Comparison of ENCODE assay signal across 19 cellular contexts in genomic region chr11:2731285-2732125, GRCh38. TPM values are rescaled to one million over a fixed set of nuclear protein-coding genes. Genes with fewer than 3 reads are reported as not detected.
A peak's percentile ranks its signal among the peaks of the same experiment; 100 is the strongest.
DNase-seq lines count a peak whose midpoint lies in the region; ATAC-seq lines count a peak whose summit lies in the region.
"Had no signal": no experiment of that assay in that cellular context is flagged by ENCODE, and none has a peak within 500 bp of the region (broad histone marks: within the 10 kb centered on the region; RNA-seq: fewer than 3 reads in every experiment).

No MANE protein-coding gene starts in this region.

- no peak overlapping the region for H3K4me2 ChIP-seq in mesenchymal stem cell (ENCODE audit: low read length, poor library complexity, severe bottlenecking)
- H3K4me2 ChIP-seq: PC-9 had no signal

- no peak overlapping the region for H3K23ac ChIP-seq in mesenchymal stem cell (ENCODE audit: low read length in 2 of 2)

- H2BK15ac ChIP-seq in mesenchymal stem cell (ENCODE audit: low read depth, poor library complexity, severe bottlenecking), result peak overlapping the region; percentile 9

- intact Hi-C loops in sciatic nerve (cut with DNase I), result no loop called here

- no peak overlapping the region for H3K9ac ChIP-seq in mesenchymal stem cell (ENCODE audit: low read length)

- DNase-seq in HuH-7 (ENCODE audit: low spot score) (peak; percentile 56), mesenchymal stem cell (no peak), sciatic nerve (ENCODE audit: low spot score) (peak; percentile 79), foreskin melanocyte (no peak), HT-29 (ENCODE audit: low spot score) (no peak)
- DNase-seq: COR-L47, DMS153, EL, H9, KG1, NCI-H1048, NCI-H2081 treated with DMSO at 0.1 percent for 48 hours, NCI-H510A, NCI-H82, PC-9 had no signal

- H2BK120ac ChIP-seq in mesenchymal stem cell (ENCODE audit: low read depth, low read length), result no peak overlapping the region

- no peak overlapping the region for H4K8ac ChIP-seq in mesenchymal stem cell (ENCODE audit: low read length)

- peak overlapping the region; percentile 21 for H4K91ac ChIP-seq in mesenchymal stem cell (ENCODE audit: low read length)

- H3K14ac ChIP-seq in mesenchymal stem cell (ENCODE audit: low read length in 2 of 2), result no peak overlapping the region

- no peak overlapping the region for H3K4me3 ChIP-seq in mesenchymal stem cell (ENCODE audit: insufficient read depth in 1 of 2, low read depth in 1 of 2, low read length in 2 of 2)
- H3K4me3 ChIP-seq: PC-9 had no signal

- no peaks in the 10 kb centered on the region for H3K36me3 ChIP-seq in mesenchymal stem cell (ENCODE audit: control insufficient read depth in 1 of 2, insufficient read depth in 2 of 2, low read depth in 1 of 2, low read length in 2 of 2)

- WGBS in mesenchymal stem cell, result 93% methylated on average over 25 of the region's 25 CpGs

- no peak overlapping the region for H3K18ac ChIP-seq in mesenchymal stem cell (ENCODE audit: low read depth in 1 of 2, low read length in 2 of 2)

- H2AFZ ChIP-seq in mesenchymal stem cell (ENCODE audit: low read depth, low read length), result no peak overlapping the region
- H2AFZ ChIP-seq: PC-9 had no signal

- H3K4ac ChIP-seq in mesenchymal stem cell (ENCODE audit: low read depth in 1 of 2, low read length in 2 of 2), result no peak overlapping the region

- no peak overlapping the region for H2BK5ac ChIP-seq in mesenchymal stem cell (ENCODE audit: low read depth, low read length, poor library complexity, severe bottlenecking)

- peaks cover 9% of the 10 kb centered on the region for H3K9me3 ChIP-seq in mesenchymal stem cell (ENCODE audit: control insufficient read depth, low read length)

- peaks cover 0 to 5% of the 10 kb centered on the region in 2 experiments for H3K27me3 ChIP-seq in mesenchymal stem cell (ENCODE audit: control insufficient read depth in 1 of 2, insufficient read depth in 1 of 2, low read length in 2 of 2)

- peak; percentile 0 for ATAC-seq in sciatic nerve
- no peak for ATAC-seq in HG03521 (IDR thresholded peaks at IDR 0.05; ENCODE audit: unreplicated experiment)
- ATAC-seq in HG03045 (IDR thresholded peaks at IDR 0.05; ENCODE audit: unreplicated experiment), result no peak

- H2BK12ac ChIP-seq in mesenchymal stem cell (ENCODE audit: low read length in 2 of 2), result no peak overlapping the region

- H3K4me1 ChIP-seq in mesenchymal stem cell (ENCODE audit: control insufficient read depth, insufficient read depth, low read depth, low read length), result peaks cover 52% of the 10 kb centered on the region

- H3K27ac ChIP-seq in angular gyrus (ENCODE audit: low read depth, low read length) (peak overlapping the region; percentile 99), mesenchymal stem cell (ENCODE audit: low read length, poor library complexity, severe bottlenecking) (no peak overlapping the region)
- H3K27ac ChIP-seq: HL-60, PC-9 had no signal

- H2AK5ac ChIP-seq in mesenchymal stem cell (ENCODE audit: low read length, severe bottlenecking), result no peak overlapping the region

- H3K79me1 ChIP-seq in mesenchymal stem cell (replicated peaks; ENCODE audit: low read length, poor library complexity, severe bottlenecking), result no peaks in the 10 kb centered on the region

RNA-seq across cellular contexts. Expression of gene KCNQ1OT1, which starts 31.7 kb away (rescaled TPM):
- 0.08 TPM for polyA plus RNA-seq in mesenchymal stem cell (2013, experiment 1 of 2)
- polyA plus RNA-seq in mesenchymal stem cell (2013, experiment 2 of 2), result 0.05 TPM
- 7.2 TPM for total RNA-seq in sciatic nerve
- 3.0 and 3.2 TPM in 2 replicates for total RNA-seq in HT-29 (2014; rRNA removed; shearing (Covaris generic))

Comparison
In these comparisons a context has a peak if more than half of its experiments do, and no peak if none do; other contexts are left out.
1. DNase-seq: peak in HuH-7 (single experiment) and sciatic nerve (single experiment); none in mesenchymal stem cell (single experiment), foreskin melanocyte (single experiment) and HT-29 (single experiment).